9 cellular contexts compared by ENCODE assay signal in genomic region chr4:80074059-80074458, GRCh38. TPM values are rescaled to one million over a fixed set of nuclear protein-coding genes. Genes with fewer than 3 reads are reported as not detected.
A peak's percentile ranks its signal among the peaks of the same experiment; 100 is the strongest.
DNase-seq lines count a peak whose midpoint lies in the region; ATAC-seq, FAIRE-seq and TF ChIP-seq lines count a peak whose summit lies in the region.
"Had no signal": no experiment of that assay in that cellular context is flagged by ENCODE, and none has a peak within 500 bp of the region (broad histone marks: within the 10 kb centered on the region; RNA-seq: fewer than 3 reads in every experiment).

No MANE protein-coding gene starts in this region.

- H3K79me2 ChIP-seq in HCT116 (ENCODE audit: insufficient read depth, low read length), result no peaks in the 10 kb centered on the region
- H3K79me2 ChIP-seq in K562 (ENCODE audit: control insufficient read depth, insufficient read depth, low read length), result peaks cover 39% of the 10 kb centered on the region
- H3K79me2 ChIP-seq in mesendoderm (ENCODE audit: control insufficient read depth, insufficient read depth, low read length), result no peaks in the 10 kb centered on the region

- no peak overlapping the region for H3K18ac ChIP-seq in mesendoderm (ENCODE audit: low read length)

- H3K4me1 ChIP-seq in HCT116 (ENCODE audit: control insufficient read depth in 1 of 2, insufficient read depth in 2 of 2, low read length in 2 of 2) (peaks cover 5 to 41% of the 10 kb centered on the region in 2 experiments), K562 (replicated peaks in 1 of 2; ENCODE audit: control insufficient read depth in 2 of 2, insufficient read depth in 2 of 2, low read length in 2 of 2) (peaks cover 12 to 27% of the 10 kb centered on the region in 2 experiments; a peak in 4 of 5 replicates), mesendoderm (ENCODE audit: control insufficient read depth, low read depth, low read length) (no peaks in the 10 kb centered on the region)

- H3K79me1 ChIP-seq in mesendoderm (ENCODE audit: low read length), result no peaks in the 10 kb centered on the region

- in situ Hi-C loops in K562 (cut with MboI), result no loop called here

- TF ChIP-seq EP300 in K562 (IDR thresholded peaks at IDR 0.05; ENCODE audit: low read length), result no peak

- H2BK120ac ChIP-seq in mesendoderm (ENCODE audit: low read depth, low read length), result no peak overlapping the region

- no peak overlapping the region for H3K9ac ChIP-seq in HCT116 (ENCODE audit: low read length)
- peak overlapping the region in 1 of 2 experiments; percentile 77; a peak in 1 of 4 replicates for H3K9ac ChIP-seq in K562 (ENCODE audit: insufficient read depth in 1 of 2, low read depth in 2 of 2, low read length in 2 of 2)
- H3K9ac ChIP-seq in mesendoderm (ENCODE audit: low read length), result no peak overlapping the region

- H3K27ac Mint-ChIP-seq in nephron progenitor cell, result no peak overlapping the region

- H3K9me1 ChIP-seq in K562 (ENCODE audit: control insufficient read depth, insufficient read depth, low read length), result no peaks in the 10 kb centered on the region

- no peaks in the 10 kb centered on the region for H3K36me3 ChIP-seq in HCT116 (ENCODE audit: control insufficient read depth in 1 of 2, insufficient read depth in 2 of 2, low read length in 2 of 2)
- peaks cover 19% of the 10 kb centered on the region; the same call in 1 of the 3 replicates for H3K36me3 ChIP-seq in K562 (ENCODE audit: control insufficient read depth, insufficient read depth, low read length)
- no peaks in the 10 kb centered on the region for H3K36me3 ChIP-seq in mesendoderm (ENCODE audit: control insufficient read depth, insufficient read depth, low read length)

- DNase-seq in AG04450 (ENCODE audit: low read depth, low spot score), result no peak
- DNase-seq in HCT116 (ENCODE audit: low read depth, low spot score), result no peak
- no peak for DNase-seq in K562 (ENCODE audit: extremely low read depth in 1 of 4, low spot score in 3 of 4)
- DNase-seq in nephron progenitor cell, result no peak
- no peak for DNase-seq in mesendoderm
- DNase-seq in left lobe of liver (ENCODE audit: low spot score), result no peak
- DNase-seq in NCI-H748 (lab: John Stamatoyannopoulos, UW; ENCODE audit: unreplicated experiment), result no peak
- DNase-seq: NCI-H2171 treated with DMSO at 0.1 percent for 48 hours had no signal

- H3K56ac ChIP-seq in mesendoderm (ENCODE audit: low read length), result no peak overlapping the region

- no peak for TF ChIP-seq RAD21 in HCT116 (IDR thresholded peaks at IDR 0.05; ENCODE audit: low read depth)
- no peak for TF ChIP-seq RAD21 in K562 (CRISPR knock-in tag; conservative IDR thresholded peaks at IDR 0.05 in 1 of 2, IDR thresholded peaks at IDR 0.05 in 1 of 2)

- H3K4me3 ChIP-seq in AG04450 (ENCODE audit: low read depth, low read length), result no peak overlapping the region
- H3K4me3 ChIP-seq in HCT116 (replicated peaks in 1 of 2; ENCODE audit: low read depth in 1 of 2, low read length in 2 of 2), result no peak overlapping the region
- H3K4me3 ChIP-seq in K562, result no peak overlapping the region
- no peak overlapping the region for H3K4me3 ChIP-seq in mesendoderm (ENCODE audit: low read length)

- ATAC-seq in HCT116 (no peak), K562 (no peak), HG03139 (IDR thresholded peaks at IDR 0.05; ENCODE audit: unreplicated experiment) (no peak), left lobe of liver (no peak)

- H3K9me3 Mint-ChIP-seq in nephron progenitor cell, result peaks cover 7% of the 10 kb centered on the region

- H3K4me1 Mint-ChIP-seq in nephron progenitor cell, result peaks cover 29% of the 10 kb centered on the region

- CTCF ChIA-PET in AG04450 (lab: Charles Lee) (interaction anchor here (0.6 to 2.0 kb wide), 7 partner anchors 44 to 979 kb away, joined by 3 to 10 read pairs (median 4); no protein-coding TSS in a partner anchor), HCT116 (lab: Charles Lee) (no interaction called here), K562 (lab: Yijun Ruan, JAX; ENCODE audit: low intra/inter-chr PET ratio) (interaction anchor here (0.6 kb wide), 1 partner anchor 253 kb away, joined by 4 read pairs; no protein-coding TSS in a partner anchor)

- H2BK15ac ChIP-seq in mesendoderm (replicated peaks; ENCODE audit: low read depth), result no peak overlapping the region

- no peak overlapping the region for H4K5ac ChIP-seq in mesendoderm (ENCODE audit: low read length)

- BruUV-seq in HCT116 (replicated peaks; lab: Mats Ljungman, UMichigan) (no TSS peak), K562 (replicated peaks; lab: Mats Ljungman, UMichigan) (no TSS peak)

- peaks cover 5% of the 10 kb centered on the region for H3K27me3 Mint-ChIP-seq in nephron progenitor cell (ENCODE audit: low read depth, poor library complexity)

- H3K27ac ChIP-seq in AG04450 (ENCODE audit: low read depth, low read length) (peak overlapping the region; percentile 85), HCT116 (ENCODE audit: low read depth, low read length) (no peak overlapping the region), K562 (ENCODE audit: extremely low read depth, low read depth, low read length) (peak overlapping the region; percentile 87; the same call in 2 of the 3 replicates), mesendoderm (ENCODE audit: low read depth, low read length) (no peak overlapping the region)

- RAD21 ChIA-PET in HCT116 (lab: Charles Lee; ENCODE audit: low non-redundant PET in 1 of 2, low total read pairs in 2 of 2, uncharacterized antibody in 2 of 2, unreplicated experiment in 2 of 2), result no interaction called here

- POLR2A ChIA-PET in AG04450 (lab: Yijun Ruan, JAX), result interaction anchor here (0.7 to 2.3 kb wide), 4 partner anchors 110 to 193 kb away, joined by 3 to 25 read pairs (median 6); partner anchors contain the start of genes FGF5 and PRDM8
- POLR2A ChIA-PET in HCT116 (lab: Charles Lee), result no interaction called here
- POLR2A ChIA-PET in K562 (lab: Yijun Ruan, JAX), result interaction anchor here (1.8 kb wide), 1 partner anchor 14 kb away, joined by 10 read pairs; no protein-coding TSS in a partner anchor

- FAIRE-seq in K562 (lab: Jason Lieb, UNC), result no peak

- peaks cover 12% of the 10 kb centered on the region for H3K36me3 Mint-ChIP-seq in nephron progenitor cell (ENCODE audit: low read depth)

- H3K4me2 ChIP-seq in HCT116 (ENCODE audit: low read length) (peak overlapping the region; percentile 86; the same call in 1 of the 2 replicates), K562 (ENCODE audit: insufficient read depth, low read length) (peak overlapping the region; percentile 76; the same call in 1 of the 2 replicates), mesendoderm (ENCODE audit: low read length) (no peak overlapping the region)

- intact Hi-C loops in HCT116 (cut with micrococcal nuclease), result no loop called here
- intact Hi-C loops in K562 (cut with micrococcal nuclease), result loop anchor here (5.0 kb wide), 1 partner anchor 263 kb away; the partner anchor contains the start of gene CFAP299

- H2BK5ac ChIP-seq in mesendoderm (ENCODE audit: low read length), result no peak overlapping the region

- TF ChIP-seq CTCF in AG04450 (IDR thresholded peaks at IDR 0.05; ENCODE audit: low read depth, low read length) (no peak), HCT116 (IDR thresholded peaks at IDR 0.05 in 2 of 3, conservative IDR thresholded peaks at IDR 0.05 in 1 of 3; ENCODE audit: borderline replicate concordance in 1 of 3, insufficient read depth in 1 of 3, low read depth in 2 of 3, low read length in 2 of 3) (no peak), K562 (IDR thresholded peaks at IDR 0.05 in 2 of 3, conservative IDR thresholded peaks at IDR 0.05 in 1 of 3; ENCODE audit: insufficient read depth in 2 of 3, low read depth in 1 of 3, low read length in 3 of 3) (no peak), nephron progenitor cell (IDR thresholded peaks at IDR 0.05) (no peak)

- H2AFZ ChIP-seq in HCT116 (ENCODE audit: low read depth, low read length, poor library complexity, severe bottlenecking) (peak overlapping the region; percentile 29), K562 (ENCODE audit: low read depth, low read length) (peak overlapping the region; percentile 95; the same call in 1 of the 2 replicates)

- TF ChIP-seq POLR2A in HCT116 (IDR thresholded peaks at IDR 0.05; ENCODE audit: borderline replicate concordance, extremely low read depth, insufficient read depth, insufficient read length) (no peak), K562 (conservative IDR thresholded peaks at IDR 0.05) (no peak)

- H4K8ac ChIP-seq in mesendoderm (ENCODE audit: low read depth, low read length), result no peak overlapping the region

- no peaks in the 10 kb centered on the region for H3K9me2 ChIP-seq in HCT116 (ENCODE audit: insufficient read depth)

- H4K20me1 ChIP-seq in HCT116 (ENCODE audit: insufficient read depth), result no peaks in the 10 kb centered on the region
- H4K20me1 ChIP-seq in K562 (replicated peaks; ENCODE audit: control insufficient read depth, insufficient read depth, low read length), result no peaks in the 10 kb centered on the region

- H3K4ac ChIP-seq in mesendoderm (ENCODE audit: low read depth, low read length), result no peak overlapping the region

- H3K27me3 ChIP-seq in AG04450 (ENCODE audit: control insufficient read depth, insufficient read depth, low read length) (no peaks in the 10 kb centered on the region), HCT116 (ENCODE audit: insufficient read depth, low read length) (no peaks in the 10 kb centered on the region), K562 (ENCODE audit: control insufficient read depth in 2 of 2, insufficient read depth in 2 of 2, low read length in 2 of 2) (no peaks in the 10 kb centered on the region), mesendoderm (ENCODE audit: insufficient read depth, low read length, poor library complexity) (no peaks in the 10 kb centered on the region)

- peaks cover 5% of the 10 kb centered on the region; the same call in 1 of the 2 replicates for H3K9me3 ChIP-seq in AG04450 (ENCODE audit: control insufficient read depth, insufficient read depth, low read length)
- no peaks in the 10 kb centered on the region for H3K9me3 ChIP-seq in HCT116 (ENCODE audit: control insufficient read depth in 1 of 2, insufficient read depth in 1 of 2, low read depth in 1 of 2, low read length in 2 of 2)
- no peaks in the 10 kb centered on the region for H3K9me3 ChIP-seq in K562 (replicated peaks; ENCODE audit: control insufficient read depth, insufficient read depth, low read depth, low read length)

- H2AK5ac ChIP-seq in mesendoderm (ENCODE audit: low read length), result no peak overlapping the region

- H3K4me3 Mint-ChIP-seq in nephron progenitor cell, result peak overlapping the region; percentile 11

- H3K23ac ChIP-seq in mesendoderm (ENCODE audit: low read length), result no peak overlapping the region

RNA-seq across cellular contexts. Expression of gene ANTXR2, which starts 1.0 kb away (rescaled TPM):
- polyA plus RNA-seq in AG04450 (2011; rRNA removed) (87.7 and 105 TPM in 2 replicates), K562 (2011; rRNA removed) (51.7 and 79.1 TPM in 2 replicates), K562 (2014; fragmentation: Illumina TruSeq; extraction: Trizol) (62.5 and 71.0 TPM in 2 replicates), K562 (2014; fragmentation: Nextera tagmentation; extraction: Ambion mirVana) (10 to 100 TPM; 10.1 to 26.6 TPM), K562 (2014; rRNA removed) (34.8 and 37.4 TPM in 2 replicates)
- 38.8 and 65.1 TPM in 2 replicates for polyA minus RNA-seq in AG04450 (2011; rRNA and poly(A)+ RNA removed)
- total RNA-seq in HCT116 (2021; ENCODE audit: unreplicated experiment) (6.3 TPM), K562 (2014; rRNA removed) (39.1 and 50.5 TPM in 2 replicates), K562 (2014; rRNA removed; fragmentation: Illumina TruSeq; extraction: Trizol) (75.4 and 103 TPM in 2 replicates), K562 (2015; rRNA removed; fragmentation: Illumina TruSeq; extraction: Trizol) (60.3 and 61.8 TPM in 2 replicates), K562 (2021) (68.1 and 83.8 TPM in 2 replicates), left lobe of liver (31.9 TPM)
- 4.4 and 7.9 TPM in 2 replicates for polyA plus RNA-seq in HCT116 (2012)
- total RNA-seq in K562 (2011; cell fraction: chromatin; rRNA removed; ENCODE audit: low replicate concordance), result 163 and 271 TPM in 2 replicates
- total RNA-seq in K562 (2011; cell fraction: nucleolus; rRNA removed), result 73.4 and 76.1 TPM in 2 replicates
- total RNA-seq in K562 (2011; cell fraction: nucleoplasm; rRNA removed), result 102 and 117 TPM in 2 replicates
- polyA plus RNA-seq in K562 (2011; cell fraction: cytosol; rRNA removed), result 10.2 and 18.4 TPM in 2 replicates
- polyA plus RNA-seq in K562 (2011; cell fraction: nucleus; rRNA removed), result 42.2 and 47.3 TPM in 2 replicates
- polyA plus RNA-seq in K562 (2012), result 69.7 and 118 TPM in 2 replicates
- polyA minus RNA-seq in K562 (2011; rRNA and poly(A)+ RNA removed), result 139 and 146 TPM in 2 replicates
- 33.9 and 51.2 TPM in 2 replicates for polyA minus RNA-seq in K562 (2011; cell fraction: cytosol; rRNA and poly(A)+ RNA removed)
- polyA minus RNA-seq in K562 (2011; cell fraction: nucleus; rRNA and poly(A)+ RNA removed), result 92.2 and 147 TPM in 2 replicates
- polyA plus RNA-seq in mesendoderm (2013, experiment 1 of 2), result 3.7 TPM
- 3.3 TPM for polyA plus RNA-seq in mesendoderm (2013, experiment 2 of 2)

Comparison
In these comparisons a context has a peak if more than half of its experiments do, and no peak if none do; other contexts are left out.
1. H3K27ac ChIP-seq: peak in AG04450 (single experiment) and K562 (single experiment); none in HCT116 (single experiment) and mesendoderm (single experiment).